ENCODE assay signal across 12 cellular contexts in the genomic region with DNA sequence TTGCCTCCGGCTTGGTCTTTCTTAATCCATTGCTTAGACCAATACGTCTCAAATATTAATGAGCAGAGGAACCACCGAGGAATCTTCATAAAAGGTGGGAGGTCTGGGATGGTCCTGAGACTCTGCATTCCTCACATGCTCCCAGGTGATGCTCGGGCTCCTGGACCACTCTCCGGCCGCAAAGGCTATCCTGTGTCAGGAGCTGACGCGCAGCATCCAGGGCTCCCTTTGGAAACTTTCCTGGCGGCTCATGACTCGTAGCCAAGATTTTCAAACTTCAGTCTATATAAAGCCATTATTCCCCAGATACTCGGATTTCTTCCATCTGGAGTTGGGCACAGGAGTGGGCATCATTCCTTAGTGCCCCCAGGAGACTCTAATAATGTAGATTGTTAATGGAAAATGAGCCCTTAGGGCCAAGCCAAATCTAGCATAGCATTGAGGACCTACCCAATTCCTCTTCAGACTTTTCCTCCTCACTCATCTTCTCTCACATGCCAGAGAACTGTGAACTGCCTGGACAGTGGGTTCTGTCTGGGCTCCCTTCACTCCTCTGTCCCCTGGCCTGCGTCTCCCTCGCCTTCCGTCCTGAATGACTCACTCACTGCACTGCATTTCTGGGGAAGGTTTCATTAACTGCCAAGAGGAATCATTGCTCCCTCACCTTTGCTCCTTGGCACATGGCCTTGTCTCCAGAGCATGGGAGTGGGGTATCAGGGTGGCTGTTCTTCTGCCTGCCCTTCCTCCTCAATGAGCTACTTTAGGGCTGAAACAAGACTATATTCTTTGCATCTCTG.
DNase-seq lines count a peak whose midpoint lies in the region; ATAC-seq and TF ChIP-seq lines count a peak whose summit lies in the region.
"Had no signal": no experiment of that assay in that cellular context is flagged by ENCODE, and none has a peak within 500 bp of the region (broad histone marks: within the 10 kb centered on the region; RNA-seq: fewer than 3 reads in every experiment).

No MANE protein-coding gene starts in this region.

- DNase-seq in T-helper 1 cell = no peak
- DNase-seq in fibroblast of mammary gland (ENCODE audit: low read depth) = peak; percentile 55
- DNase-seq in ecto neural progenitor cell (ENCODE audit: low spot score) = no peak
- no peak for DNase-seq in NOMO-1 treated with DMSO at 0.1 percent for 48 hours (lab: John Stamatoyannopoulos, UW; ENCODE audit: unreplicated experiment)
- no peak for DNase-seq in GOT3 (lab: John Stamatoyannopoulos, UW)
- DNase-seq: activated CD4-positive, CD25-positive, alpha-beta regulatory T cell; NCI-H524 treated with DMSO at 0.1 percent for 48 hours had no signal

- H3K4me3 ChIP-seq in fibroblast of mammary gland (ENCODE audit: control insufficient read depth, low read depth, low read length) (no peak overlapping the region), skeletal muscle satellite cell (ENCODE audit: low read length) (no peak overlapping the region)
- H3K4me3 ChIP-seq: gastroesophageal sphincter had no signal

- H3K27me3 ChIP-seq in skeletal muscle satellite cell (ENCODE audit: control insufficient read depth, insufficient read depth, low read length) = no peaks in the 10 kb centered on the region

- peak overlapping the region; percentile 31 for H3K27ac Mint-ChIP-seq in T-helper 1 cell treated with Interleukin-12 subunit alpha and Interleukin-12 subunit beta and Interleukin-4 antibody, amounts not matched to agents 30 μg/mL and 1 μg/mL, for 36 hours
- H3K27ac Mint-ChIP-seq: memory B cell had no signal

- H3K27me3 Mint-ChIP-seq in T-helper 1 cell treated with Interleukin-12 subunit alpha and Interleukin-12 subunit beta and Interleukin-4 antibody, amounts not matched to agents 30 μg/mL and 1 μg/mL, for 36 hours (ENCODE audit: low read depth) = peaks cover 3% of the 10 kb centered on the region

- peaks cover 7% of the 10 kb centered on the region for H3K4me1 Mint-ChIP-seq in T-helper 1 cell treated with Interleukin-12 subunit alpha and Interleukin-12 subunit beta and Interleukin-4 antibody, amounts not matched to agents 30 μg/mL and 1 μg/mL, for 36 hours (ENCODE audit: low read depth)
- H3K4me1 Mint-ChIP-seq: memory B cell had no signal

- no peaks in the 10 kb centered on the region for H3K36me3 ChIP-seq in skeletal muscle satellite cell (ENCODE audit: insufficient read depth, low read length)
- H3K36me3 ChIP-seq: gastroesophageal sphincter had no signal

- no peaks in the 10 kb centered on the region for H3K9me3 ChIP-seq in skeletal muscle satellite cell (replicated peaks; ENCODE audit: low read length)
- H3K9me3 ChIP-seq: gastroesophageal sphincter had no signal

- H3K36me3 Mint-ChIP-seq in T-helper 1 cell treated with Interleukin-12 subunit alpha and Interleukin-12 subunit beta and Interleukin-4 antibody, amounts not matched to agents 30 μg/mL and 1 μg/mL, for 36 hours (ENCODE audit: low read depth) = no peaks in the 10 kb centered on the region
- H3K36me3 Mint-ChIP-seq: memory B cell had no signal

- no peak for TF ChIP-seq CTCF in fibroblast of mammary gland (conservative IDR thresholded peaks at IDR 0.05; ENCODE audit: control insufficient read depth, insufficient read depth, low read depth, low read length)

- no peak overlapping the region for H3K4me3 Mint-ChIP-seq in T-helper 1 cell treated with Interleukin-12 subunit alpha and Interleukin-12 subunit beta and Interleukin-4 antibody, amounts not matched to agents 30 μg/mL and 1 μg/mL, for 36 hours
- H3K4me3 Mint-ChIP-seq: memory B cell had no signal

- ATAC-seq in SK-N-SH treated with all-trans-retinoic acid at 6 μM for 48 hours = peak; percentile 89
- ATAC-seq: gastroesophageal sphincter had no signal

- H3K9ac ChIP-seq in skeletal muscle satellite cell (ENCODE audit: low read depth, low read length) = no peak overlapping the region

- H3K4me2 ChIP-seq in skeletal muscle satellite cell (ENCODE audit: low read length) = peak overlapping the region; percentile 31

- no peaks in the 10 kb centered on the region for H3K9me3 Mint-ChIP-seq in T-helper 1 cell treated with Interleukin-12 subunit alpha and Interleukin-12 subunit beta and Interleukin-4 antibody, amounts not matched to agents 30 μg/mL and 1 μg/mL, for 36 hours
- H3K9me3 Mint-ChIP-seq: memory B cell had no signal

- peaks cover 10% of the 10 kb centered on the region for H3K4me1 ChIP-seq in skeletal muscle satellite cell (ENCODE audit: control insufficient read depth, insufficient read depth, low read length)
- H3K4me1 ChIP-seq: gastroesophageal sphincter had no signal

TF ChIP-seq in SK-N-SH treated with all-trans-retinoic acid at 6 μM for 48 hours, 23 proteins besides CTCF, POLR2A, EP300 and RAD21:
- TF ChIP-seq, protein P1, sequence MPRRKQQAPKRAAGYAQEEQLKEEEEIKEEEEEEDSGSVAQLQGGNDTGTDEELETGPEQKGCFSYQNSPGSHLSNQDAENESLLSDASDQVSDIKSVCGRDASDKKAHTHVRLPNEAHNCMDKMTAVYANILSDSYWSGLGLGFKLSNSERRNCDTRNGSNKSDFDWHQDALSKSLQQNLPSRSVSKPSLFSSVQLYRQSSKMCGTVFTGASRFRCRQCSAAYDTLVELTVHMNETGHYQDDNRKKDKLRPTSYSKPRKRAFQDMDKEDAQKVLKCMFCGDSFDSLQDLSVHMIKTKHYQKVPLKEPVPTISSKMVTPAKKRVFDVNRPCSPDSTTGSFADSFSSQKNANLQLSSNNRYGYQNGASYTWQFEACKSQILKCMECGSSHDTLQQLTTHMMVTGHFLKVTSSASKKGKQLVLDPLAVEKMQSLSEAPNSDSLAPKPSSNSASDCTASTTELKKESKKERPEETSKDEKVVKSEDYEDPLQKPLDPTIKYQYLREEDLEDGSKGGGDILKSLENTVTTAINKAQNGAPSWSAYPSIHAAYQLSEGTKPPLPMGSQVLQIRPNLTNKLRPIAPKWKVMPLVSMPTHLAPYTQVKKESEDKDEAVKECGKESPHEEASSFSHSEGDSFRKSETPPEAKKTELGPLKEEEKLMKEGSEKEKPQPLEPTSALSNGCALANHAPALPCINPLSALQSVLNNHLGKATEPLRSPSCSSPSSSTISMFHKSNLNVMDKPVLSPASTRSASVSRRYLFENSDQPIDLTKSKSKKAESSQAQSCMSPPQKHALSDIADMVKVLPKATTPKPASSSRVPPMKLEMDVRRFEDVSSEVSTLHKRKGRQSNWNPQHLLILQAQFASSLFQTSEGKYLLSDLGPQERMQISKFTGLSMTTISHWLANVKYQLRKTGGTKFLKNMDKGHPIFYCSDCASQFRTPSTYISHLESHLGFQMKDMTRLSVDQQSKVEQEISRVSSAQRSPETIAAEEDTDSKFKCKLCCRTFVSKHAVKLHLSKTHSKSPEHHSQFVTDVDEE (CRISPR knock-in tag; IDR thresholded peaks at IDR 0.05) = no peak
- TF ChIP-seq TCF4 (CRISPR knock-in tag; IDR thresholded peaks at IDR 0.05; ENCODE audit: borderline replicate concordance) (no peak), RARB (CRISPR knock-in tag; IDR thresholded peaks at IDR 0.05) (no peak), PPARA (CRISPR knock-in tag; IDR thresholded peaks at IDR 0.05; ENCODE audit: borderline replicate concordance) (no peak), TOX (CRISPR knock-in tag; IDR thresholded peaks at IDR 0.05; ENCODE audit: borderline replicate concordance) (no peak), ZFP3 (CRISPR knock-in tag; IDR thresholded peaks at IDR 0.05) (no peak), BACH2 (CRISPR knock-in tag; IDR thresholded peaks at IDR 0.05; ENCODE audit: borderline replicate concordance) (no peak), CSDC2 (CRISPR knock-in tag; IDR thresholded peaks at IDR 0.05) (no peak), ZC3H10 (CRISPR knock-in tag; IDR thresholded peaks at IDR 0.05) (no peak), ZFP30 (CRISPR knock-in tag; IDR thresholded peaks at IDR 0.05) (no peak), ZNF70 (CRISPR knock-in tag; IDR thresholded peaks at IDR 0.05) (no peak)
